8 cellular contexts compared by ENCODE assay signal in genomic region chr6:53347921-53348435, GRCh38. TPM values are rescaled to one million over a fixed set of nuclear protein-coding genes. Genes with fewer than 3 reads are reported as not detected.
DNase-seq lines count a peak whose midpoint lies in the region; FAIRE-seq and TF ChIP-seq lines count a peak whose summit lies in the region.

No MANE protein-coding gene starts in this region.

- H3K4me1 ChIP-seq in H9 (ENCODE audit: insufficient read depth, low read length) (0 out of 2 replicates have a peak, but pooled peaks cover 2% of the 10 kb centered on the region), spleen (peaks cover 28 to 59% (median 48%) of the 10 kb centered on the region in 6 donors)

- H3K27ac Mint-ChIP-seq in H9: peak overlapping the region; percentile 78 to 93 (median 91); a peak in 6 of 7 replicates

- peaks cover 0 to 12% (median 0%) of the 10 kb centered on the region in 6 donors for H3K36me3 ChIP-seq in spleen

- H3K27me3 ChIP-seq in H9 (ENCODE audit: insufficient read depth, low read length) (no peaks in the 10 kb centered on the region), spleen (replicated peaks in 1 of 7) (no peaks in the 10 kb centered on the region)

- no peak overlapping the region for H2AK5ac ChIP-seq in H9 (ENCODE audit: insufficient read length, low read length)

- peaks cover 17% of the 10 kb centered on the region for H3K27me3 Mint-ChIP-seq in H9 (ENCODE audit: low read depth)

- peak overlapping the region; percentile 95; the same call in 1 of the 2 replicates for H3K14ac ChIP-seq in H9 (ENCODE audit: insufficient read depth, low read length)

- H3K4me3 Mint-ChIP-seq in H9: peak overlapping the region; percentile 91 to 96

- no peak overlapping the region for H3K56ac ChIP-seq in H9 (ENCODE audit: insufficient read length, low read depth, low read length)

- peak; percentile 56 for DNase-seq in G401 (ENCODE audit: low spot score)
- DNase-seq in H9: peak; percentile 56
- DNase-seq in NAMALWA (ENCODE audit: low spot score): peak; percentile 62
- peak; percentile 26 for DNase-seq in T1000 (lab: John Stamatoyannopoulos, UW)
- DNase-seq in caudate nucleus (lab: John Stamatoyannopoulos, UW): peak in 58 of 61 donors; percentile 19 to 80 (median 63)
- DNase-seq in iris pigment epithelial cell (ENCODE audit: low read depth): peak; percentile 73
- peak; percentile 92 for DNase-seq in spleen
- no peak for DNase-seq in D721Med (ENCODE audit: insufficient read length, low spot score)

- H3K18ac ChIP-seq in H9 (ENCODE audit: insufficient read length, low read depth, low read length): peak overlapping the region; percentile 94

- H2BK20ac ChIP-seq in H9 (ENCODE audit: low read depth, low read length, poor library complexity, severe bottlenecking): no peak overlapping the region

- no peak overlapping the region for H4K8ac ChIP-seq in H9 (replicated peaks; ENCODE audit: insufficient read length, low read depth, low read length)

- H4K20me1 ChIP-seq in H9 (ENCODE audit: control insufficient read depth, insufficient read depth, insufficient read length): no peaks in the 10 kb centered on the region

- H3K23ac ChIP-seq in H9 (ENCODE audit: insufficient read length, low read depth, low read length): no peak overlapping the region

- peak overlapping the region; percentile 87 to 94 (median 92) for H3K4me3 ChIP-seq in spleen

- no peaks in the 10 kb centered on the region for H3K9me3 ChIP-seq in H9 (ENCODE audit: control insufficient read depth, low read depth, low read length)
- no peaks in the 10 kb centered on the region for H3K9me3 ChIP-seq in spleen

- no peak overlapping the region for H4K91ac ChIP-seq in H9 (ENCODE audit: insufficient read length, low read depth, low read length)

- H3K79me2 ChIP-seq in H9 (ENCODE audit: insufficient read depth, low read length): peaks cover 45% of the 10 kb centered on the region

- intact Hi-C loops in spleen (cut with DNase I; ENCODE audit: low total_unique reads): loop anchor here (10.0 kb wide), 1 partner anchor 63 kb away; no protein-coding TSS in a partner anchor

- H3K36me3 Mint-ChIP-seq in H9 (ENCODE audit: insufficient read depth in 1 of 3, low read depth in 3 of 3): peaks cover 4 to 8% (median 6%) of the 10 kb centered on the region in 3 experiments; a peak in 6 of 7 replicates

- TF ChIP-seq CTCF in H9 (conservative IDR thresholded peaks at IDR 0.05) (no peak), spleen (IDR thresholded peaks at IDR 0.05 in 8 of 11, conservative IDR thresholded peaks at IDR 0.05 in 3 of 11) (no peak), D721Med (IDR thresholded peaks at IDR 0.05; ENCODE audit: insufficient read depth, missing control alignments) (no peak)

- peak overlapping the region; percentile 89 for H3K4me2 ChIP-seq in H9 (ENCODE audit: insufficient read depth, insufficient read length, low read length)

- no peak overlapping the region for H2BK5ac ChIP-seq in H9 (ENCODE audit: insufficient read length, low read length)

- H2AFZ ChIP-seq in H9 (ENCODE audit: low read length): no peak overlapping the region

- H3T11ph ChIP-seq in H9 (ENCODE audit: low read length): no peak overlapping the region

- H2BK15ac ChIP-seq in H9 (ENCODE audit: low read depth, low read length): no peak overlapping the region

- in situ Hi-C loops in G401 (cut with HindIII; ENCODE audit: low sequenced_read_pairs): no loop called here

- peaks cover 3% of the 10 kb centered on the region for H3K23me2 ChIP-seq in H9 (ENCODE audit: insufficient read length, low read depth, low read length, poor library complexity, severe bottlenecking)

- no CpG with 5 or more reads among the region's 50 CpGs for WGBS in H9 (ENCODE audit: extremely low coverage, insufficient read length, low lambda C conversion rate)
- WGBS in spleen, 5 donors: 0 to 2% (median 0%) methylated on average over 32 to 50 of the region's 50 CpGs

- no peak overlapping the region for H3K4ac ChIP-seq in H9 (ENCODE audit: low read depth, low read length)

- FAIRE-seq in D721Med (lab: Jason Lieb, UNC): no peak

- H3K4me1 Mint-ChIP-seq in H9: peaks cover 28 to 32% of the 10 kb centered on the region in 2 experiments

- peaks cover 7% of the 10 kb centered on the region for H3K79me1 ChIP-seq in H9 (ENCODE audit: insufficient read depth, low read depth, low read length, poor library complexity, severe bottlenecking)

- H4K5ac ChIP-seq in H9 (ENCODE audit: insufficient read length, low read depth, low read length): no peak overlapping the region

- H2BK120ac ChIP-seq in H9 (ENCODE audit: low read depth, low read length, poor library complexity, severe bottlenecking): peak overlapping the region; percentile 88

- no peak for TF ChIP-seq POLR2A in spleen (IDR thresholded peaks at IDR 0.05)

- H2BK12ac ChIP-seq in H9 (ENCODE audit: insufficient read length, low read depth, low read length): peak overlapping the region; percentile 78

- H3K9me3 Mint-ChIP-seq in H9: no peaks in the 10 kb centered on the region

- H3K27ac ChIP-seq in H9 (ENCODE audit: insufficient read length, low read depth, low read length) (no peak overlapping the region), caudate nucleus (ENCODE audit: low read depth, low read length) (peak overlapping the region; percentile 96), spleen (peak overlapping the region; percentile 97 to 100 (median 99))

- H3K9ac ChIP-seq in H9 (ENCODE audit: extremely low read depth, insufficient read length, low read length): peak overlapping the region; percentile 32

RNA-seq across cellular contexts. Expression of gene ELOVL5, which starts 0.8 kb away (rescaled TPM):
- total RNA-seq in G401 (2014; rRNA removed; shearing (Covaris generic)): 6.6 and 12.2 TPM in 2 replicates
- total RNA-seq in H9 (2021): 120 and 121 TPM in 2 replicates
- total RNA-seq in spleen: 100 to 1,000 TPM in 2 of 7 donors, 10 to 100 TPM in 5; 89.3 to 113 (median 93.9) TPM
- 10 to 100 TPM; 48.8 to 65.8 (median 56.6) TPM for polyA plus RNA-seq in spleen
